ENCODE assay signal across 11 cellular contexts in genomic region chr17:2240541-2240940, GRCh38.
A peak's percentile ranks its signal among the peaks of the same experiment; 100 is the strongest.
DNase-seq lines count a peak whose midpoint lies in the region; ATAC-seq and TF ChIP-seq lines count a peak whose summit lies in the region.
"Had no signal": no experiment of that assay in that cellular context is flagged by ENCODE, and none has a peak within 500 bp of the region (broad histone marks: within the 10 kb centered on the region; RNA-seq: fewer than 3 reads in every experiment).

No MANE protein-coding gene starts in this region.

- H3K9me2 ChIP-seq in MM.1S (replicated peaks; ENCODE audit: insufficient read depth, low read length), result no peaks in the 10 kb centered on the region

- H3K9me3 ChIP-seq in MM.1S (replicated peaks; ENCODE audit: insufficient read depth, low read length), result no peaks in the 10 kb centered on the region
- H3K9me3 ChIP-seq in esophagus (ENCODE audit: control insufficient read depth in 2 of 2, insufficient read depth in 1 of 2, low read depth in 1 of 2, low read length in 1 of 2), result no peaks in the 10 kb centered on the region
- no peaks in the 10 kb centered on the region for H3K9me3 ChIP-seq in skeletal muscle tissue (ENCODE audit: control insufficient read depth in 3 of 3, low read length in 3 of 3)

- H3K27ac ChIP-seq in MM.1S (ENCODE audit: low read length) (peak overlapping the region; percentile 89), esophagus (ENCODE audit: low read depth in 2 of 2, low read length in 1 of 2) (peak overlapping the region; percentile 25 to 40), skeletal muscle tissue (ENCODE audit: low read depth, low read length) (peak overlapping the region; percentile 72)
- H3K27ac ChIP-seq: parathyroid adenoma, SK-N-MC had no signal

- H3K4me3 ChIP-seq in GM08714 (ENCODE audit: low read length) (peak overlapping the region; percentile 59; the same call in 1 of the 2 replicates), MM.1S (ENCODE audit: low read length) (peak overlapping the region; percentile 37), esophagus (ENCODE audit: low read depth in 1 of 2, low read length in 2 of 2) (no peak overlapping the region), skeletal muscle tissue (ENCODE audit: low read length in 3 of 3) (peak overlapping the region in 2 of 3 donors; percentile 17 to 31)
- H3K4me3 ChIP-seq: SK-N-MC had no signal

- peak overlapping the region; percentile 78 for H3K4me2 ChIP-seq in MM.1S (ENCODE audit: low read depth, low read length)

- ATAC-seq in HG03460 (IDR thresholded peaks at IDR 0.05; ENCODE audit: unreplicated experiment) (no peak), GM21786 (IDR thresholded peaks at IDR 0.05; ENCODE audit: unreplicated experiment) (no peak)

- H3K4me1 ChIP-seq in MM.1S (ENCODE audit: low read length), result peaks cover 35% of the 10 kb centered on the region
- H3K4me1 ChIP-seq in esophagus (ENCODE audit: control insufficient read depth in 2 of 2, insufficient read depth in 2 of 2, low read length in 1 of 2), result peaks cover 0 to 3% of the 10 kb centered on the region in 2 donors
- peaks cover 47 to 53% (median 51%) of the 10 kb centered on the region in 3 donors for H3K4me1 ChIP-seq in skeletal muscle tissue (ENCODE audit: control insufficient read depth in 3 of 3, insufficient read depth in 3 of 3, low read length in 3 of 3)

- H3K27me3 ChIP-seq in MM.1S (replicated peaks; ENCODE audit: insufficient read depth, low read length), result no peaks in the 10 kb centered on the region
- no peaks in the 10 kb centered on the region for H3K27me3 ChIP-seq in esophagus (ENCODE audit: control insufficient read depth in 1 of 2, insufficient read depth in 2 of 2, low read length in 2 of 2)
- H3K27me3 ChIP-seq in skeletal muscle tissue (ENCODE audit: control insufficient read depth in 3 of 3, insufficient read depth in 3 of 3, low read length in 3 of 3), result no peaks in the 10 kb centered on the region

- no peak for TF ChIP-seq CTCF in MM.1S (IDR thresholded peaks at IDR 0.05; ENCODE audit: low read length)

- no peaks in the 10 kb centered on the region for H4K20me1 ChIP-seq in MM.1S (ENCODE audit: insufficient read depth, low read length)

- H3K79me2 ChIP-seq in MM.1S (ENCODE audit: low read length), result peaks cover 26% of the 10 kb centered on the region

- 79 to 81% methylated on average over 13 of the region's 13 CpGs for WGBS in esophagus, 2 donors

- DNase-seq in MM.1S (no peak), NCI-H524 (lab: John Stamatoyannopoulos, UW) (no peak), iPS-NIHi7 (ENCODE audit: extremely low spot score) (no peak)
- DNase-seq: activated T-cell treated with anti-CD3 and anti-CD28 coated beads for 4 hours had no signal

- H2AFZ ChIP-seq in MM.1S (ENCODE audit: low read length), result peak overlapping the region; percentile 69; the same call in 1 of the 2 replicates
- H2AFZ ChIP-seq: parathyroid adenoma had no signal

- H3K36me3 ChIP-seq in MM.1S (replicated peaks; ENCODE audit: insufficient read depth, low read length), result no peaks in the 10 kb centered on the region
- H3K36me3 ChIP-seq in esophagus (ENCODE audit: control insufficient read depth in 2 of 2, insufficient read depth in 2 of 2, low read length in 1 of 2), result peaks cover 0 to 6% of the 10 kb centered on the region in 2 donors
- peaks cover 0 to 6% (median 6%) of the 10 kb centered on the region in 3 donors for H3K36me3 ChIP-seq in skeletal muscle tissue (ENCODE audit: control insufficient read depth in 3 of 3, insufficient read depth in 3 of 3, low read length in 3 of 3)

- H3F3A ChIP-seq in MM.1S (ENCODE audit: insufficient read depth, low read length), result peaks cover 36% of the 10 kb centered on the region

- peak overlapping the region; percentile 52 for H3K9ac ChIP-seq in MM.1S (ENCODE audit: low read length)
- peak overlapping the region; percentile 16 to 66 (median 52) for H3K9ac ChIP-seq in skeletal muscle tissue (ENCODE audit: low read depth in 1 of 3, low read length in 3 of 3)
- H3K9ac ChIP-seq: parathyroid adenoma had no signal

Comparison
In these comparisons a context has a peak if more than half of its experiments do, and no peak if none do; other contexts are left out.
1. H3K4me3 ChIP-seq: peak in GM08714 (single experiment), MM.1S (single experiment) and skeletal muscle tissue (2 of 3); none in esophagus (0 of 2).
2. H3K27ac ChIP-seq: peak in every context shown above with its lines; median percentile 89 in MM.1S; 72 in skeletal muscle tissue; 32 in esophagus.